In genomic region chr1:70207492-70207891, GRCh38 we compare ENCODE assay signal across 10 cellular contexts. TPM values are rescaled to one million over a fixed set of nuclear protein-coding genes. Genes with fewer than 3 reads are reported as not detected.
DNase-seq lines count a peak whose midpoint lies in the region; ATAC-seq and TF ChIP-seq lines count a peak whose summit lies in the region.
"Had no signal": no experiment of that assay in that cellular context is flagged by ENCODE, and none has a peak within 500 bp of the region (broad histone marks: within the 10 kb centered on the region; RNA-seq: fewer than 3 reads in every experiment).

No MANE protein-coding gene starts in this region.

- H3K9me3 Mint-ChIP-seq in activated CD4-positive, alpha-beta T cell treated with anti-CD3 and anti-CD28 coated beads, Interleukin-2, amount 10 ng/mL, durations not matched to agents 24 days and 14 days = no peaks in the 10 kb centered on the region
- H3K9me3 Mint-ChIP-seq in dendritic cell treated with granulocyte-macrophage colony-stimulating factor and Interleukin-4, amounts not matched to agents 40 ng/mL and 50 ng/mL, for 4 days = no peaks in the 10 kb centered on the region

- H3K79me2 ChIP-seq in OCI-LY3 (ENCODE audit: low read length) = peaks cover 99% of the 10 kb centered on the region

- H3K4me1 Mint-ChIP-seq in activated CD4-positive, alpha-beta T cell treated with anti-CD3 and anti-CD28 coated beads, Interleukin-2, amount 10 ng/mL, durations not matched to agents 24 days and 14 days = peaks cover 47% of the 10 kb centered on the region
- peaks cover 43% of the 10 kb centered on the region for H3K4me1 Mint-ChIP-seq in dendritic cell treated with granulocyte-macrophage colony-stimulating factor and Interleukin-4, amounts not matched to agents 40 ng/mL and 50 ng/mL, for 4 days (ENCODE audit: low read depth)

- H3K4me3 Mint-ChIP-seq in activated CD4-positive, alpha-beta T cell treated with anti-CD3 and anti-CD28 coated beads, Interleukin-2, amount 10 ng/mL, durations not matched to agents 24 days and 14 days = peak overlapping the region; percentile 95
- peak overlapping the region; percentile 32 for H3K4me3 Mint-ChIP-seq in dendritic cell treated with granulocyte-macrophage colony-stimulating factor and Interleukin-4, amounts not matched to agents 40 ng/mL and 50 ng/mL, for 4 days

- 0 out of 2 replicates have a peak overlapping the region, but pooled peaks have one; percentile 81 for H3K4me2 ChIP-seq in OCI-LY3 (ENCODE audit: low read length)

- H2AFZ ChIP-seq in OCI-LY3 (ENCODE audit: low read depth, low read length) = no peak overlapping the region

- peak overlapping the region; percentile 49 for H3K27ac Mint-ChIP-seq in activated CD4-positive, alpha-beta T cell treated with anti-CD3 and anti-CD28 coated beads, Interleukin-2, amount 10 ng/mL, durations not matched to agents 24 days and 14 days
- peak overlapping the region; percentile 48 for H3K27ac Mint-ChIP-seq in dendritic cell treated with granulocyte-macrophage colony-stimulating factor and Interleukin-4, amounts not matched to agents 40 ng/mL and 50 ng/mL, for 4 days

- TF ChIP-seq CTCF in OCI-LY3 (IDR thresholded peaks at IDR 0.05; ENCODE audit: low read depth, low read length) (no peak), psoas muscle (IDR thresholded peaks at IDR 0.05) (no peak)

- no peaks in the 10 kb centered on the region for H3K27me3 Mint-ChIP-seq in activated CD4-positive, alpha-beta T cell treated with anti-CD3 and anti-CD28 coated beads, Interleukin-2, amount 10 ng/mL, durations not matched to agents 24 days and 14 days
- no peaks in the 10 kb centered on the region for H3K27me3 Mint-ChIP-seq in dendritic cell treated with granulocyte-macrophage colony-stimulating factor and Interleukin-4, amounts not matched to agents 40 ng/mL and 50 ng/mL, for 4 days

- no peaks in the 10 kb centered on the region for H4K20me1 ChIP-seq in OCI-LY3 (ENCODE audit: insufficient read depth, low read length)

- H3K9ac ChIP-seq in OCI-LY3 (ENCODE audit: low read length) = no peak overlapping the region

- peaks cover 19% of the 10 kb centered on the region for H3K36me3 Mint-ChIP-seq in activated CD4-positive, alpha-beta T cell treated with anti-CD3 and anti-CD28 coated beads, Interleukin-2, amount 10 ng/mL, durations not matched to agents 24 days and 14 days (ENCODE audit: low read depth)
- H3K36me3 Mint-ChIP-seq in dendritic cell treated with granulocyte-macrophage colony-stimulating factor and Interleukin-4, amounts not matched to agents 40 ng/mL and 50 ng/mL, for 4 days (ENCODE audit: low read depth) = peaks cover 44% of the 10 kb centered on the region

- H3K4me1 ChIP-seq in OCI-LY3 (ENCODE audit: low read length) = peaks cover 26% of the 10 kb centered on the region
- peaks cover 51% of the 10 kb centered on the region for H3K4me1 ChIP-seq in psoas muscle

- H3K9me3 ChIP-seq in OCI-LY3 (ENCODE audit: insufficient read depth, low read length) = no peaks in the 10 kb centered on the region
- H3K9me3 ChIP-seq in psoas muscle = no peaks in the 10 kb centered on the region

- H3K4me3 ChIP-seq in OCI-LY3 (ENCODE audit: low read length) = no peak overlapping the region
- peak overlapping the region; percentile 97 for H3K4me3 ChIP-seq in psoas muscle

- no peak for DNase-seq in activated CD4-positive, alpha-beta T cell treated with anti-CD3 and anti-CD28 coated beads, Interleukin-2, amount 10 ng/mL, durations not matched to agents 24 days and 14 days
- no peak for DNase-seq in activated CD4-positive, alpha-beta T cell treated with anti-CD3 and anti-CD28 coated beads for 4 hours
- DNase-seq in psoas muscle (no peak), NCI-H82 (lab: John Stamatoyannopoulos, UW) (no peak)
- DNase-seq: activated CD4-positive, CD25-positive, alpha-beta regulatory T cell treated with anti-CD3 and anti-CD28 coated beads, Interleukin-2, amount 50 U/mL, for 72 hours; aorta had no signal

- H3K27ac ChIP-seq in OCI-LY3 (ENCODE audit: low read length) (no peak overlapping the region), psoas muscle (peak overlapping the region; percentile 88)

- intact Hi-C loops in activated CD4-positive, alpha-beta T cell treated with anti-CD3 and anti-CD28 coated beads, Interleukin-2, amount 10 ng/mL, durations not matched to agents 24 days and 14 days (cut with micrococcal nuclease) = no loop called here
- intact Hi-C loops in dendritic cell treated with granulocyte-macrophage colony-stimulating factor and Interleukin-4, amounts not matched to agents 40 ng/mL and 50 ng/mL, for 4 days (cut with micrococcal nuclease) = no loop called here
- intact Hi-C loops in psoas muscle (cut with DNase I) = loop anchor here in 1 of 2 donors (2.0 kb wide), 1 partner anchor 13 kb away; the partner anchor contains the start of gene SRSF11

- H3K36me3 ChIP-seq in OCI-LY3 (replicated peaks; ENCODE audit: low read depth, low read length) = no peaks in the 10 kb centered on the region
- H3K36me3 ChIP-seq in psoas muscle (ENCODE audit: insufficient read depth in 1 of 2, low read depth in 1 of 2) = peaks cover 0 to 21% of the 10 kb centered on the region in 2 donors

- ATAC-seq in psoas muscle = no peak
- ATAC-seq in HG03520 (IDR thresholded peaks at IDR 0.05; ENCODE audit: unreplicated experiment) = no peak
- ATAC-seq in HG03571 (IDR thresholded peaks at IDR 0.05; ENCODE audit: unreplicated experiment) = no peak

- 74 to 85% (median 85%) methylated on average over 4 of the region's 4 CpGs for WGBS in psoas muscle, 3 donors

- H3K27me3 ChIP-seq in OCI-LY3 (ENCODE audit: low read depth, low read length) (no peaks in the 10 kb centered on the region), psoas muscle (ENCODE audit: insufficient read depth in 3 of 3, low read length in 2 of 3) (no peaks in the 10 kb centered on the region)

RNA-seq across cellular contexts. Expression of gene LRRC40, which starts 2.1 kb away (rescaled TPM):
- 23.3 and 25.3 TPM in 2 replicates for total RNA-seq in activated CD4-positive, alpha-beta T cell treated with anti-CD3 and anti-CD28 coated beads, Interleukin-2, amount 10 ng/mL, durations not matched to agents 24 days and 14 days
- 1 to 10 TPM; 5.5 to 8.7 (median 7.3) TPM for total RNA-seq in psoas muscle
- polyA plus RNA-seq in psoas muscle = 1 to 10 TPM; 6.2 to 9.1 (median 7.0) TPM

RNA-seq across cellular contexts. Expression of gene SRSF11, which starts 13.7 kb away (rescaled TPM):
- 187 and 195 TPM in 2 replicates for total RNA-seq in activated CD4-positive, alpha-beta T cell treated with anti-CD3 and anti-CD28 coated beads, Interleukin-2, amount 10 ng/mL, durations not matched to agents 24 days and 14 days
- total RNA-seq in psoas muscle = 10 to 100 TPM; 47.0 to 70.3 (median 53.2) TPM
- 10 to 100 TPM; 49.6 to 74.8 (median 55.1) TPM for polyA plus RNA-seq in psoas muscle
